ENCODE assay signal across 19 cellular contexts in the genomic region with DNA sequence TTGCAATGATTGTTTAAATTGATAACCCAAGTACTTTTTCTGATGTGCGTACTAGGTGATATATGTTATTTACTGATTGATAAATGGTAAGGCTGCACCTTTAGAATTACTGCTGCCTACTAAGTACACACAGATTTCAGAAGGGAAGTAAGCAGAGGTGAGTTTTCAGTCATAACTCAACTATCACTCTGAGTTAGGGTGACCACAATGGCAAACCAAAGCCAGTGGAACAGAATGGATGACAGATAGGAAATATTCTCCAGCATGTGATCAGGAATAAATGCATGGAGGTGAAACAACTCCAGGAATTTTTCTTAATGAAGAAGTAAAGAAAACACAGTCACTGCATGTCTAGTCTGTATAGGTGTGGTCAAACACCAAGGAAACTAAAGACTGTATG. TPM values are rescaled to one million over a fixed set of nuclear protein-coding genes. Genes with fewer than 3 reads are reported as not detected.
A peak's percentile ranks its signal among the peaks of the same experiment; 100 is the strongest.
DNase-seq lines count a peak whose midpoint lies in the region; ATAC-seq, FAIRE-seq and TF ChIP-seq lines count a peak whose summit lies in the region.
"Had no signal": no experiment of that assay in that cellular context is flagged by ENCODE, and none has a peak within 500 bp of the region (broad histone marks: within the 10 kb centered on the region; RNA-seq: fewer than 3 reads in every experiment).

No MANE protein-coding gene starts in this region.

- no peaks in the 10 kb centered on the region for H3K36me3 Mint-ChIP-seq in CD4-positive, alpha-beta T cell (ENCODE audit: low read depth)
- H3K36me3 Mint-ChIP-seq: naive B cell had no signal

- DNase-seq in GM12892 (ENCODE audit: insufficient read length) = no peak
- DNase-seq in NCI-H1436 treated with DMSO at 0.1 percent for 48 hours (lab: John Stamatoyannopoulos, UW) = no peak
- no peak for DNase-seq in vagina (ENCODE audit: extremely low spot score in 2 of 2)
- DNase-seq in SKM-1 treated with dmso at 0.1 percent for 144 hours (lab: John Stamatoyannopoulos, UW; ENCODE audit: unreplicated experiment) = no peak
- no peak for DNase-seq in CD4-positive, alpha-beta T cell
- DNase-seq: activated CD4-positive, alpha-beta T cell treated with anti-CD3 and anti-CD28 coated beads, Interleukin-2, amount 50 U/mL, for 4 hours; GF-D8; left lung; MG63; naive B cell; NCI-H2081; stimulated activated CD4-positive, alpha-beta T cell treated with anti-CD3 and anti-CD28 coated beads, Interleukin-15, amount 100 ng/mL, for 24 hours had no signal

- no peaks in the 10 kb centered on the region for H3K4me1 ChIP-seq in vagina

- H3K4me3 Mint-ChIP-seq in CD4-positive, alpha-beta T cell = no peak overlapping the region
- H3K4me3 Mint-ChIP-seq: naive B cell had no signal

- H3K27ac Mint-ChIP-seq in CD4-positive, alpha-beta T cell = no peak overlapping the region
- H3K27ac Mint-ChIP-seq: naive B cell had no signal

- no peaks in the 10 kb centered on the region for H3K9me3 Mint-ChIP-seq in CD4-positive, alpha-beta T cell

- CTCF ChIA-PET in CD4-positive, alpha-beta T cell (lab: Charles Lee) = no interaction called here

- no peaks in the 10 kb centered on the region for H3K36me3 ChIP-seq in vagina
- H3K36me3 ChIP-seq: left lung, MG63 had no signal

- intact Hi-C loops in vagina (cut with DNase I) = no loop called here
- intact Hi-C loops in CD4-positive, alpha-beta T cell (cut with DNase I, micrococcal nuclease) = no loop called here

- no peaks in the 10 kb centered on the region for H3K27me3 Mint-ChIP-seq in CD4-positive, alpha-beta T cell

- no peaks in the 10 kb centered on the region for H3K27me3 ChIP-seq in vagina
- no peaks in the 10 kb centered on the region for H3K27me3 ChIP-seq in CD4-positive, alpha-beta T cell (ENCODE audit: control insufficient read depth, insufficient read depth, low read length)
- H3K27me3 ChIP-seq: hepatocyte, left lung, MG63 had no signal

- H3K27ac ChIP-seq in vagina = no peak overlapping the region
- no peak overlapping the region for H3K27ac ChIP-seq in CD4-positive, alpha-beta T cell (ENCODE audit: low read depth, low read length)
- H3K27ac ChIP-seq: hepatocyte had no signal

- H3K9me3 ChIP-seq in vagina = no peaks in the 10 kb centered on the region
- H3K9me3 ChIP-seq in CD4-positive, alpha-beta T cell (ENCODE audit: control insufficient read depth, low read length) = no peaks in the 10 kb centered on the region
- H3K9me3 ChIP-seq: left lung had no signal

- TF ChIP-seq POLR2A in GM12892 (IDR thresholded peaks at IDR 0.05; ENCODE audit: low read depth, low read length) (no peak), vagina (IDR thresholded peaks at IDR 0.05) (no peak)

- POLR2A ChIA-PET in CD4-positive, alpha-beta T cell (lab: Charles Lee) = interaction anchor here (0.6 kb wide), 1 partner anchor 939 kb away, joined by 3 read pairs; no protein-coding TSS in a partner anchor

- ATAC-seq in GM19043 (IDR thresholded peaks at IDR 0.05; ENCODE audit: low read depth, unreplicated experiment) = peak; percentile 61
- ATAC-seq in HG02759 (IDR thresholded peaks at IDR 0.05; ENCODE audit: unreplicated experiment) = peak; percentile 75
- peak; percentile 77 for ATAC-seq in HG03432 (IDR thresholded peaks at IDR 0.05; ENCODE audit: unreplicated experiment)
- no peak for ATAC-seq in CD4-positive, alpha-beta T cell (ENCODE audit: poor library complexity)
- ATAC-seq: Right ventricle myocardium inferior had no signal

- TF ChIP-seq CTCF in vagina (IDR thresholded peaks at IDR 0.05) = no peak
- no peak for TF ChIP-seq CTCF in CD4-positive, alpha-beta T cell (IDR thresholded peaks at IDR 0.05)

- H3K4me3 ChIP-seq in vagina = no peak overlapping the region
- H3K4me3 ChIP-seq: hepatocyte, left lung, MG63 had no signal

- peaks cover 14% of the 10 kb centered on the region for H3K4me1 Mint-ChIP-seq in CD4-positive, alpha-beta T cell (ENCODE audit: low read depth)
- H3K4me1 Mint-ChIP-seq: naive B cell had no signal

- peak; percentile 24 for FAIRE-seq in GM12892 (lab: Jason Lieb, UNC)
- FAIRE-seq: HTR-8/SVneo had no signal

RNA-seq across cellular contexts. Expression of a gene that starts 7.5 kb away (rescaled TPM):
- polyA plus RNA-seq in GM12892 (2012; ENCODE audit: missing spikeins) = 0.57 TPM
- 12.3 TPM for total RNA-seq in vagina
- under 1 TPM in 1 of 2 experiments, not detected in 1; 0.19 TPM for total RNA-seq in CD4-positive, alpha-beta T cell
- total RNA-seq: temporal lobe had no signal

Comparison
In these comparisons a context has a peak if more than half of its experiments do, and no peak if none do; other contexts are left out.
1. RNA of a gene that starts 7.5 kb away (total RNA-seq): 12.3 TPM in vagina (single experiment); 0.19 TPM in CD4-positive, alpha-beta T cell; every median in the first group is over 10 times any median in the second.